ENCODE assay signal across 28 cellular contexts in genomic region chr20:9550283-9550682, GRCh38. TPM values are rescaled to one million over a fixed set of nuclear protein-coding genes. Genes with fewer than 3 reads are reported as not detected.
"Had no signal": no experiment of that assay in that cellular context is flagged by ENCODE, and none has a peak within 500 bp of the region (broad histone marks: within the 10 kb centered on the region; RNA-seq: fewer than 3 reads in every experiment).

No MANE protein-coding gene starts in this region.

- H3K9me3 Mint-ChIP-seq: neural progenitor cell had no signal

- H3K9ac ChIP-seq: neural progenitor cell had no signal

- H3K27ac ChIP-seq: neural progenitor cell, neutrophil, pancreas, prostate gland, right lobe of liver, sigmoid colon, stomach, testis, tibial artery, transverse colon, upper lobe of right lung, uterus had no signal

- H3K27me3 ChIP-seq: neural progenitor cell, neutrophil, pancreas, right lobe of liver, sigmoid colon, stomach, testis, tibial artery, transverse colon, upper lobe of right lung, uterus had no signal

- H3K4me1 ChIP-seq: pancreas, prostate gland, right lobe of liver, sigmoid colon, stomach, testis, tibial artery, transverse colon, upper lobe of right lung, uterus had no signal

- DNase-seq: naive thymus-derived CD4-positive, alpha-beta T cell; natural killer cell; pancreas; right cardiac atrium; right lobe of liver; sigmoid colon; small intestine; stimulated activated CD4-positive, alpha-beta T cell treated with anti-CD3 and anti-CD28 coated beads, Interleukin-15, amount 100 ng/mL, for 24 hours; stimulated activated CD4-positive, alpha-beta T cell treated with anti-CD3 and anti-CD28 coated beads, Interleukin-2, amount 100 ng/mL, for 24 hours; stimulated activated CD4-positive, alpha-beta T cell treated with anti-CD3 and anti-CD28 coated beads, Interleukin-2, amount 100 ng/mL, for 48 hours; stimulated activated CD4-positive, alpha-beta T cell treated with anti-CD3 and anti-CD28 coated beads, Interleukin-4, amount 100 ng/mL, for 24 hours; stimulated activated naive B cell treated with anti-CD40 and anti-IgM and Interleukin-4, amounts not matched to agents 10 μg/mL and 1 μg/mL and 100 μg/mL, for 72 hours; stimulated activated naive CD4-positive, alpha-beta T cell treated with Interleukin-2 at 50 U/mL for 16 hours; stomach; testis; tibial artery; transverse colon; upper lobe of right lung; uterus had no signal

- H3K4me2 ChIP-seq: neural progenitor cell had no signal

- H2AFZ ChIP-seq: neural progenitor cell had no signal

- H3K36me3 ChIP-seq: neural progenitor cell, neutrophil, pancreas, prostate gland, right lobe of liver, sigmoid colon, stomach, tibial artery, transverse colon, upper lobe of right lung, uterus had no signal

- H3K4me3 Mint-ChIP-seq: naive thymus-derived CD4-positive, alpha-beta T cell; natural killer cell; nephron; neural progenitor cell; stimulated activated effector memory CD8-positive, alpha-beta T cell treated with anti-CD3 and anti-CD28 coated beads, Interleukin-12 subunit alpha, Interleukin-12 subunit beta, amount 100 ng/mL, for 72 hours; stimulated activated naive B cell treated with anti-CD40 and anti-IgM and Interleukin-4, amounts not matched to agents 10 μg/mL and 1 μg/mL and 100 μg/mL, for 72 hours; stimulated activated naive CD8-positive, alpha-beta T cell treated with anti-CD3 and anti-CD28 coated beads, Interleukin-15, Interleukin-2, amounts not matched to agents 100 ng/mL and 50 ng/mL, for 24 hours; type B pancreatic cell had no signal

- H3K4me3 ChIP-seq: neural progenitor cell, pancreas, prostate gland, right lobe of liver, sigmoid colon, stomach, testis, tibial artery, transverse colon, upper lobe of right lung, uterus had no signal

- ATAC-seq: naive thymus-derived CD4-positive, alpha-beta T cell; natural killer cell; pancreas; right cardiac atrium; right lobe of liver; stimulated activated effector memory CD8-positive, alpha-beta T cell treated with anti-CD3 and anti-CD28 coated beads, Interleukin-12 subunit alpha, Interleukin-12 subunit beta, amount 100 ng/mL, for 72 hours; stimulated activated naive B cell treated with anti-CD40 and anti-IgM and Interleukin-4, amounts not matched to agents 10 μg/mL and 1 μg/mL and 100 μg/mL, for 72 hours; upper lobe of right lung had no signal

- H3K9me3 ChIP-seq: neutrophil, pancreas, prostate gland, right lobe of liver, sigmoid colon, testis, transverse colon, upper lobe of right lung, uterus had no signal

- H3K4me1 Mint-ChIP-seq: naive thymus-derived CD4-positive, alpha-beta T cell; natural killer cell; nephron; stimulated activated effector memory CD8-positive, alpha-beta T cell treated with anti-CD3 and anti-CD28 coated beads, Interleukin-12 subunit alpha, Interleukin-12 subunit beta, amount 100 ng/mL, for 72 hours had no signal

- H3K36me3 Mint-ChIP-seq: naive thymus-derived CD4-positive, alpha-beta T cell; natural killer cell; neural progenitor cell; stimulated activated effector memory CD8-positive, alpha-beta T cell treated with anti-CD3 and anti-CD28 coated beads, Interleukin-12 subunit alpha, Interleukin-12 subunit beta, amount 100 ng/mL, for 72 hours; stimulated activated naive B cell treated with anti-CD40 and anti-IgM and Interleukin-4, amounts not matched to agents 10 μg/mL and 1 μg/mL and 100 μg/mL, for 72 hours; type B pancreatic cell had no signal

- H3K27ac Mint-ChIP-seq: naive thymus-derived CD4-positive, alpha-beta T cell; natural killer cell; nephron; neural progenitor cell; stimulated activated effector memory CD8-positive, alpha-beta T cell treated with anti-CD3 and anti-CD28 coated beads, Interleukin-12 subunit alpha, Interleukin-12 subunit beta, amount 100 ng/mL, for 72 hours; stimulated activated naive B cell treated with anti-CD40 and anti-IgM and Interleukin-4, amounts not matched to agents 10 μg/mL and 1 μg/mL and 100 μg/mL, for 72 hours; stimulated activated naive CD8-positive, alpha-beta T cell treated with anti-CD3 and anti-CD28 coated beads, Interleukin-15, Interleukin-2, amounts not matched to agents 100 ng/mL and 50 ng/mL, for 24 hours; type B pancreatic cell had no signal

RNA-seq across cellular contexts. Expression of gene LAMP5, which starts 35.9 kb away (rescaled TPM):
- total RNA-seq: omental fat pad, right cardiac atrium, subcutaneous adipose tissue had no signal
